ENCODE assay signal across 19 cellular contexts in the genomic region with DNA sequence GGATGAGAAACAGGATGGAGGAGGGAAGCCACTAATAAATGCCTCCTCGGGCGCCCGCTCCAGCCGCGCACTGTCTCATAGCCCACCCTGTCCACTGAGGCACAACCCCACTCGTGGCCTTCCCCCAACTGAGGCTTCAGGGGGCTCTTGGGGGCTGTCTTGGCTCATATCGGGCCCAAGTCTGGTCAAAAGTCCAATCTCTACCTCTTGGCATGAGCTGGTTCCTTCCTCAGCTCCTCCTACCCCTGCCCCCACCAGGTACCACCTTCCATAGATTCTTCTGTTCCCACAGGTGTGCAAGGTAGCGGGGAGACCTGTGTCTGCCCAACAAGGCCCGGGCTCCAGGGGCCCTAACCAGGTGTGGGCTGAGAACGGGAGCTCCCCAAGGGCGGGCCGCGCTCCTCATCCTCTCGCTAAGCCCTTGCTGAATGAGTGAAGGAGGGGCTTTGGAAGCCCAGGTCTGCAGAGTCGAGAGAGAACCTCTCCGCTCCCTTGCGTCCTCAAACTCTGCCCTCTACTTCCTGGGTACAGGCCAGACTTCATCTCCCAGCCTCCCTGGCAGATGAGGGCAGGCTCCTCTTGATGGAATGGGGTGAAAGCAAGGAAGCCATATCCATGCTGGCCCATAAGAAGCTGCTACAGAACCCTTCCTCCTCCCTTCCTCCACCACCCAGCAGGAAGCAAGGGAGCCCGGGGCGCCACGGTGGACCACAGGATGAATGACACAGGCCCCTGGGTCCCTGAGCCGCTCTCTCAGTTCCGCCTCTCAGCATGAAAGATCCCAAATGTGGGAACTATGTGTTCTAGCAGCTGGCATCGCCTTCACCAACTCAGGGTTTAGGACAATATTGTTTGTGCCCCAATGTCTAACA.
"Had no signal": no experiment of that assay in that cellular context is flagged by ENCODE, and none has a peak within 500 bp of the region (broad histone marks: within the 10 kb centered on the region; RNA-seq: fewer than 3 reads in every experiment).

No MANE protein-coding gene starts in this region.

- H3K27ac ChIP-seq: epithelial cell of prostate, esophagus muscularis mucosa, gastroesophageal sphincter, testis, tibial nerve, upper lobe of right lung had no signal

- H3K36me3 ChIP-seq: esophagus muscularis mucosa, gastroesophageal sphincter, neutrophil, spleen, tibial nerve, upper lobe of right lung had no signal

- H3K4me3 ChIP-seq: esophagus muscularis mucosa, gastroesophageal sphincter, spleen, testis, tibial nerve, upper lobe of right lung had no signal

- H3K9me3 ChIP-seq: esophagus muscularis mucosa, gastroesophageal sphincter, neutrophil, spleen, testis, tibial nerve, upper lobe of right lung had no signal

- DNase-seq: effector memory CD8-positive, alpha-beta T cell; glutamatergic neuron; left ventricle myocardium superior; naive thymus-derived CD4-positive, alpha-beta T cell; nephron progenitor cell; spleen; stimulated activated CD4-positive, alpha-beta T cell treated with anti-CD3 and anti-CD28 coated beads, Interleukin-15, amount 100 ng/mL, for 24 hours; stimulated activated CD4-positive, alpha-beta T cell treated with anti-CD3 and anti-CD28 coated beads, Interleukin-1b, Interleukin-23, amount 100 ng/mL, for 48 hours; stimulated activated CD4-positive, alpha-beta T cell treated with anti-CD3 and anti-CD28 coated beads, Interleukin-4, amount 100 ng/mL, for 24 hours; testis; upper lobe of right lung had no signal

- FAIRE-seq: keratinocyte had no signal

- H3K27me3 ChIP-seq: esophagus muscularis mucosa, gastroesophageal sphincter, neutrophil, spleen, testis, tibial nerve, upper lobe of right lung had no signal

- ATAC-seq: effector memory CD8-positive, alpha-beta T cell; gastroesophageal sphincter; left ventricle myocardium superior; naive thymus-derived CD4-positive, alpha-beta T cell; sciatic nerve; stimulated activated memory B cell treated with anti-CD40 and anti-IgM and Interleukin-4, amounts not matched to agents 10 μg/mL and 1 μg/mL and 100 μg/mL, for 72 hours; upper lobe of right lung had no signal
